8 cellular contexts compared by ENCODE assay signal in the genomic region with DNA sequence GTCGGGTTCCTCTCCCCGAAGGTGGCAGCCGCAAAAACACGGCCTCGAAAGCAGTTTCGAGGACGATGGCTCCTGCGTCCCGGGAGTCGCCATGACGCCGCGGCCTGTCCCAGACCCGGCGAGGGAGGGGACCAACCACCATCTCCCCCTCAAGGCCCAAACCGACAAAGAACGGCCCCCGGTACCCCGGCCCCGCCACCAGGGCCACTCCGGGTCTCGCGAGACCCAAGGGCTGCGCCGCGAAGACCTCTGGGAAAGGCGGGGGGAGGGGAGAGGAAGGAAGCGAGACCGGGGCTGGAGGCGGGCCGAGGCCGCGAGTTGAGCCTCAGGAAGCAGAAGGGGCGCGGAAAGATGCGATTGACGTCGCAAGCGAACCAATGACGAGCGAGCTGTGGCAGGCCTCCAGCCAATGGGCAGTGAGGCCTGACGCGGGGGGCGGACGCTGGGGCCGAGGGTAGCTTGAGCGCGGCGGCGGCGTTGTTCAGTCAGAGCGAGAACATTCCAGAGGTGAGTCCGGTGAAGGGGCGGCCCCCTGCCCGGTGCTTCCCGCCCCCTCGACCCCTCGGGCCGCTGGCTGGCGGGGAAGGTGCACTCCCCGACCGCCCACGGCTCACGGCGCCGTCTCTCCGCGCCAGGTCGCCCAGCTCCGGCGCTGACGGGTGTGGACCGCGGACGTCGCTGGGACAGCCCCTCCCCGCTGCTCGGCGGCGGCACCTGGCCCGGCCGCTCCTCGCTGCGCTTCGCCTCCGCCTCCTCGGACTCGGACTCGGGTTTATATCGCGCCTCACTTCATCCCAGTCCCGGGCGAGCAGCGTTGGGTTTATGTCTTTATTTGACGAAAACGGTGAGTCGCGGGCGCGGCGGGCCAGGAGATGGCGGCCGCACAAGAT. TPM values are rescaled to one million over a fixed set of nuclear protein-coding genes. Genes with fewer than 3 reads are reported as not detected.
DNase-seq lines count a peak whose midpoint lies in the region; ATAC-seq and TF ChIP-seq lines count a peak whose summit lies in the region.

A gene (plus strand): TSS at position 484 of the 890 bp plus-strand sequence. CDS start 1,624 bp downstream, outside the sequence.

- H3K4me3 ChIP-seq in left ventricle myocardium inferior: peak within 1 kb of the TSS; percentile 98
- H3K4me3 ChIP-seq in prostate gland: peak within 1 kb of the TSS; percentile 98 to 100
- peak within 1 kb of the TSS; percentile 91 for H3K4me3 ChIP-seq in urinary bladder (ENCODE audit: low read depth, low read length)

- H3K4me1 Mint-ChIP-seq in T-helper 17 cell: peaks cover 24% of the 10 kb centered on the region

- peak within 1 kb of the TSS; percentile 94 for H3K27ac Mint-ChIP-seq in T-helper 17 cell

- TF ChIP-seq POLR2A in GM15510 (IDR thresholded peaks at IDR 0.05; ENCODE audit: borderline replicate concordance, extremely low read depth, insufficient read length) (peak; percentile 97), prostate gland (IDR thresholded peaks at IDR 0.05) (peak; percentile 96)

- H3K4me1 ChIP-seq in left ventricle myocardium inferior (peaks cover 63% of the 10 kb centered on the region), prostate gland (replicated peaks) (peaks cover 4% of the 10 kb centered on the region), urinary bladder (ENCODE audit: insufficient read depth) (peaks cover 2% of the 10 kb centered on the region)

- H3K36me3 Mint-ChIP-seq in T-helper 17 cell (ENCODE audit: low read depth): peaks cover 7% of the 10 kb centered on the region

- ATAC-seq in HG02885 (IDR thresholded peaks at IDR 0.05; ENCODE audit: poor library complexity, unreplicated experiment): peak; percentile 89
- peak; percentile 89 for ATAC-seq in T-helper 17 cell

- WGBS in prostate gland: under 1% methylated on average over 91 of the region's 103 CpGs
- WGBS in urinary bladder: under 1% methylated on average over 103 of the region's 103 CpGs

- H3K27ac ChIP-seq in left ventricle myocardium inferior (replicated peaks) (peak within 1 kb of the TSS; percentile 100), prostate gland (peak within 1 kb of the TSS; percentile 99 to 100), urinary bladder (ENCODE audit: low read depth) (peak within 1 kb of the TSS; percentile 100)

- peak within 1 kb of the TSS; percentile 89 for H3K4me3 Mint-ChIP-seq in T-helper 17 cell

- peaks cover 39% of the 10 kb centered on the region for H3K36me3 ChIP-seq in left ventricle myocardium inferior
- H3K36me3 ChIP-seq in prostate gland: peaks cover 10 to 25% of the 10 kb centered on the region in 2 donors
- H3K36me3 ChIP-seq in urinary bladder (ENCODE audit: insufficient read depth): peaks cover 2% of the 10 kb centered on the region

- peak; percentile 53 for TF ChIP-seq CTCF in left ventricle myocardium inferior (IDR thresholded peaks at IDR 0.05; ENCODE audit: borderline replicate concordance)
- peak; percentile 24 to 87 (median 48) for TF ChIP-seq CTCF in prostate gland (IDR thresholded peaks at IDR 0.05)

- DNase-seq in NCI-H1694 treated with DMSO at 0.1 percent for 48 hours (lab: John Stamatoyannopoulos, UW) (peak; percentile 100), T-helper 17 cell (peak; percentile 97 to 98 (median 97)), amygdala (lab: John Stamatoyannopoulos, UW) (peak; percentile 80 to 100 (median 98)), left ventricle myocardium inferior (peak; percentile 99), prostate gland (ENCODE audit: low spot score) (peak; percentile 99)

- no peaks in the 10 kb centered on the region for H3K27me3 Mint-ChIP-seq in T-helper 17 cell

- H3K27me3 ChIP-seq in left ventricle myocardium inferior (ENCODE audit: low read depth) (no peaks in the 10 kb centered on the region), prostate gland (replicated peaks; ENCODE audit: insufficient read depth) (no peaks in the 10 kb centered on the region)

- H3K9me3 ChIP-seq in T-helper 17 cell (ENCODE audit: control insufficient read depth, low read length, poor library complexity, severe bottlenecking) (no peaks in the 10 kb centered on the region), left ventricle myocardium inferior (replicated peaks) (no peaks in the 10 kb centered on the region), prostate gland (no peaks in the 10 kb centered on the region)

- intact Hi-C loops in left ventricle myocardium inferior (cut with micrococcal nuclease) (no loop called here), prostate gland (cut with DNase I) (loop anchor here (2.0 kb wide), 1 partner anchor 51 kb away; a partner anchor contains a TSS)

RNA-seq across cellular contexts. Expression of the gene that starts here (rescaled TPM):
- total RNA-seq in T-helper 17 cell: 100 to 1,000 TPM; 649 to 800 TPM
- total RNA-seq in left ventricle myocardium inferior: 260 TPM
- 100 to 1,000 TPM; 205 to 268 TPM for total RNA-seq in prostate gland
- 128 TPM for total RNA-seq in urinary bladder
- polyA plus RNA-seq in urinary bladder: 177 TPM

Comparison
In these comparisons a context has a peak if more than half of its experiments do, and no peak if none do; other contexts are left out.
1. Peak in every context shown above with its lines: DNase-seq, ATAC-seq, H3K4me3 ChIP-seq and H3K27ac ChIP-seq.